2 cellular contexts compared by ENCODE assay signal in the genomic region with DNA sequence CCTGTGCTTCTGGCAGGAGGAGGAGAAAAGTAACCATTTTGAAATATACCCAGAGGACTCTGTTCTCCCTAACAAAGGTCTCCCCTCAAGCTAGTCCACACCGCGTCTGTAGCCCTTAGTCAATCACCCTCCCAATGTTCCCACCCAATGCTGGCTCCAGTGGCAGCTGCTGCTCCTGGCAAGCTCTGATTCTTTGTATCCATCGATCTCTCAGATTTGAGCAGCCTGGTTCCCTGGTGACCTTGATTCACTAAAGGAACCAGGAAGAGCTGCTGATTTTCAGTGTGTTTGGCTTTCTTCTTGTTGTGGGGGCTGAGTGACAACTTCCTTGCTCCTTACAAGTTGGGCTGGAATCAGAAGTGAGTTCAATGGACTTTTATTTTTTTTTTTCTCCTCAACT.
TF ChIP-seq lines count a peak whose summit lies in the region.

No MANE protein-coding gene starts in this region.

TF ChIP-seq in SK-N-SH treated with all-trans-retinoic acid at 6 μM for 48 hours, 23 proteins besides CTCF, POLR2A, EP300 and RAD21:
- TF ChIP-seq OSR1 (CRISPR knock-in tag; IDR thresholded peaks at IDR 0.05) (no peak), GLIS3 (CRISPR knock-in tag; IDR thresholded peaks at IDR 0.05) (no peak), ISL1 (CRISPR knock-in tag; IDR thresholded peaks at IDR 0.05) (no peak)

TF ChIP-seq in GM12891, 5 proteins besides CTCF, POLR2A, EP300 and RAD21:
- TF ChIP-seq PAX5 (IDR thresholded peaks at IDR 0.05; ENCODE audit: insufficient read depth, low read length, severe bottlenecking) = no peak
